ENCODE assay signal across 17 cellular contexts in genomic region chr21:32802954-32803353, GRCh38. TPM values are rescaled to one million over a fixed set of nuclear protein-coding genes. Genes with fewer than 3 reads are reported as not detected.
DNase-seq lines count a peak whose midpoint lies in the region; FAIRE-seq and TF ChIP-seq lines count a peak whose summit lies in the region.
"Had no signal": no experiment of that assay in that cellular context is flagged by ENCODE, and none has a peak within 500 bp of the region (broad histone marks: within the 10 kb centered on the region; RNA-seq: fewer than 3 reads in every experiment).

No MANE protein-coding gene starts in this region.

- H3K9ac ChIP-seq in endothelial cell of umbilical vein (replicated peaks; ENCODE audit: extremely low read depth, insufficient read depth, low read length), result no peak overlapping the region

- H2AFZ ChIP-seq in endothelial cell of umbilical vein (ENCODE audit: low read depth, low read length), result no peak overlapping the region
- no peak overlapping the region for H2AFZ ChIP-seq in osteoblast (ENCODE audit: low read length)
- H2AFZ ChIP-seq: GM23338 had no signal

- H3K79me2 ChIP-seq in endothelial cell of umbilical vein (ENCODE audit: control insufficient read depth, insufficient read depth, low read length) (no peaks in the 10 kb centered on the region), osteoblast (ENCODE audit: insufficient read depth, low read length) (no peaks in the 10 kb centered on the region)

- H3K9me3 ChIP-seq in HEK293 (ENCODE audit: control insufficient read depth, insufficient read depth, low read depth, low read length) (no peaks in the 10 kb centered on the region), endothelial cell of umbilical vein (replicated peaks; ENCODE audit: control insufficient read depth, insufficient read depth, low read length) (no peaks in the 10 kb centered on the region), osteoblast (ENCODE audit: low read depth, low read length) (no peaks in the 10 kb centered on the region)

- H3K27me3 Mint-ChIP-seq in activated CD4-positive, alpha-beta T cell treated with anti-CD3 and anti-CD28 coated beads, Interleukin-2, amount 10 ng/mL, durations not matched to agents 24 days and 14 days, result peaks cover 2% of the 10 kb centered on the region
- H3K27me3 Mint-ChIP-seq: CD4-positive, CD25-positive, alpha-beta regulatory T cell had no signal

- peaks cover 6% of the 10 kb centered on the region for H3K9me3 Mint-ChIP-seq in activated CD4-positive, alpha-beta T cell treated with anti-CD3 and anti-CD28 coated beads, Interleukin-2, amount 10 ng/mL, durations not matched to agents 24 days and 14 days
- H3K9me3 Mint-ChIP-seq: CD8-positive, alpha-beta T cell; GM23338; H9; HFFc6 had no signal

- H3K4me1 ChIP-seq in HEK293 (ENCODE audit: control insufficient read depth, insufficient read depth, low read length) (peaks cover 10% of the 10 kb centered on the region), endothelial cell of umbilical vein (ENCODE audit: control insufficient read depth, extremely low read depth, insufficient read depth, low read length) (peaks cover 10% of the 10 kb centered on the region), osteoblast (ENCODE audit: insufficient read depth, low read length) (peaks cover 17% of the 10 kb centered on the region)

- no peaks in the 10 kb centered on the region for H3K9me1 ChIP-seq in endothelial cell of umbilical vein (replicated peaks; ENCODE audit: control insufficient read depth, extremely low read depth, insufficient read depth, low read length)

- no peak overlapping the region for H3K4me3 Mint-ChIP-seq in activated CD4-positive, alpha-beta T cell treated with anti-CD3 and anti-CD28 coated beads, Interleukin-2, amount 10 ng/mL, durations not matched to agents 24 days and 14 days
- H3K4me3 Mint-ChIP-seq: CD4-positive, CD25-positive, alpha-beta regulatory T cell; CD8-positive, alpha-beta T cell; GM23338; H9; HFFc6 had no signal

- intact Hi-C loops in endothelial cell of umbilical vein (cut with micrococcal nuclease), result no loop called here
- intact Hi-C loops in activated CD4-positive, alpha-beta T cell treated with anti-CD3 and anti-CD28 coated beads, Interleukin-2, amount 10 ng/mL, durations not matched to agents 24 days and 14 days (cut with micrococcal nuclease), result no loop called here

- no TSS peak for BruUV-seq in endothelial cell of umbilical vein (replicated peaks; lab: Mats Ljungman, UMichigan)

- no peak for FAIRE-seq in endothelial cell of umbilical vein (lab: Jason Lieb, UNC)
- FAIRE-seq: D721Med, GM12878 had no signal

- no peaks in the 10 kb centered on the region for H3K36me3 ChIP-seq in HEK293 (ENCODE audit: control insufficient read depth in 2 of 2, insufficient read depth in 1 of 2, low read length in 2 of 2)
- no peaks in the 10 kb centered on the region for H3K36me3 ChIP-seq in endothelial cell of umbilical vein (ENCODE audit: control insufficient read depth in 2 of 2, extremely low read depth in 1 of 2, insufficient read depth in 2 of 2, low read length in 2 of 2)
- H3K36me3 ChIP-seq in osteoblast (ENCODE audit: insufficient read depth, low read length), result no peaks in the 10 kb centered on the region

- no peak for DNase-seq in endothelial cell of umbilical vein (ENCODE audit: low read depth, low spot score)
- peak; percentile 36 for DNase-seq in osteoblast (ENCODE audit: insufficient read length, low spot score, missing footprints)
- no peak for DNase-seq in NK-92 treated with Interleukin-12 subunit alpha and Interleukin-12 subunit beta, amount 100 ng/mL, for 24 hours (lab: John Stamatoyannopoulos, UW)
- DNase-seq in COR-L47 (lab: John Stamatoyannopoulos, UW), result no peak
- DNase-seq in activated CD4-positive, alpha-beta T cell treated with anti-CD3 and anti-CD28 coated beads, Interleukin-2, amount 10 ng/mL, durations not matched to agents 24 days and 14 days, result no peak
- DNase-seq: CD4-positive, CD25-positive, alpha-beta regulatory T cell; CD8-positive, alpha-beta T cell; DMS 273 treated with DMSO at 0.1 percent for 48 hours; DMS79; GDM1; H9 had no signal

- H3K27ac Mint-ChIP-seq in activated CD4-positive, alpha-beta T cell treated with anti-CD3 and anti-CD28 coated beads, Interleukin-2, amount 10 ng/mL, durations not matched to agents 24 days and 14 days, result no peak overlapping the region
- H3K27ac Mint-ChIP-seq: CD4-positive, CD25-positive, alpha-beta regulatory T cell; CD8-positive, alpha-beta T cell; GM23338; H9; HFFc6 had no signal

- H4K20me1 ChIP-seq in endothelial cell of umbilical vein (replicated peaks; ENCODE audit: control insufficient read depth, extremely low read depth, insufficient read depth, low read length) (no peaks in the 10 kb centered on the region), osteoblast (ENCODE audit: insufficient read depth, low read length) (no peaks in the 10 kb centered on the region)

- H3K36me3 Mint-ChIP-seq in activated CD4-positive, alpha-beta T cell treated with anti-CD3 and anti-CD28 coated beads, Interleukin-2, amount 10 ng/mL, durations not matched to agents 24 days and 14 days (ENCODE audit: low read depth), result no peaks in the 10 kb centered on the region

- H3K27ac ChIP-seq in HEK293 (ENCODE audit: extremely low read depth, low read depth, low read length) (no peak overlapping the region), endothelial cell of umbilical vein (ENCODE audit: insufficient read depth, low read depth, low read length) (peak overlapping the region; percentile 9), osteoblast (ENCODE audit: low read depth, low read length) (no peak overlapping the region)
- H3K27ac ChIP-seq: C4-2B had no signal

- peaks cover 10% of the 10 kb centered on the region for H3K4me1 Mint-ChIP-seq in activated CD4-positive, alpha-beta T cell treated with anti-CD3 and anti-CD28 coated beads, Interleukin-2, amount 10 ng/mL, durations not matched to agents 24 days and 14 days

- TF ChIP-seq CTCF in HEK293 (tag by site-specific recombination; IDR thresholded peaks at IDR 0.05) (no peak), endothelial cell of umbilical vein (IDR thresholded peaks at IDR 0.05; ENCODE audit: extremely low read depth in 1 of 2, insufficient read depth in 1 of 2, low read depth in 1 of 2, low read length in 2 of 2) (no peak), osteoblast (IDR thresholded peaks at IDR 0.05; ENCODE audit: extremely low read depth, low read depth, low read length) (no peak)

- CTCF ChIA-PET in HEK293 (lab: Yijun Ruan, JAX) (interaction anchor here (1.1 kb wide), 1 partner anchor 150 kb away, joined by 4 read pairs; no protein-coding TSS in a partner anchor), endothelial cell of umbilical vein (lab: Charles Lee) (no interaction called here)

- H3K4me2 ChIP-seq in endothelial cell of umbilical vein (ENCODE audit: insufficient read depth, low read length) (no peak overlapping the region), osteoblast (ENCODE audit: insufficient read depth, low read length) (no peak overlapping the region)
- H3K4me2 ChIP-seq: GM23338 had no signal

- POLR2A ChIA-PET in HEK293 (lab: Yijun Ruan, JAX), result no interaction called here
- POLR2A ChIA-PET in endothelial cell of umbilical vein (lab: Charles Lee), result no interaction called here

- dilution Hi-C loops in endothelial cell of umbilical vein (cut with MboI; ENCODE audit: extremely low pct_ligation_motif_present, low sequenced_read_pairs), result no loop called here

- H3K4me3 ChIP-seq in HEK293 (ENCODE audit: low read depth, low read length), result no peak overlapping the region
- no peak overlapping the region for H3K4me3 ChIP-seq in endothelial cell of umbilical vein (replicated peaks in 1 of 3; ENCODE audit: insufficient read depth in 1 of 3, low read depth in 1 of 3, low read length in 3 of 3)
- H3K4me3 ChIP-seq in osteoblast (ENCODE audit: insufficient read depth, low read length), result no peak overlapping the region
- H3K4me3 ChIP-seq: GM12878, GM23338 had no signal

- no peaks in the 10 kb centered on the region for H3K27me3 ChIP-seq in endothelial cell of umbilical vein (ENCODE audit: control insufficient read depth in 2 of 2, insufficient read depth in 2 of 2, low read length in 2 of 2)
- no peaks in the 10 kb centered on the region for H3K27me3 ChIP-seq in osteoblast (ENCODE audit: insufficient read depth, low read length)

- TF ChIP-seq POLR2A in endothelial cell of umbilical vein (IDR thresholded peaks at IDR 0.05; ENCODE audit: low read depth, low read length), result no peak

TF ChIP-seq in endothelial cell of umbilical vein, 7 proteins besides CTCF, POLR2A, EP300 and RAD21:
- TF ChIP-seq EZH2 (IDR thresholded peaks at IDR 0.05; ENCODE audit: borderline replicate concordance, low read depth, low read length, severe bottlenecking) (no peak), FOS (IDR thresholded peaks at IDR 0.05; ENCODE audit: borderline replicate concordance, insufficient read depth, low read length) (no peak), MAX (IDR thresholded peaks at IDR 0.05; ENCODE audit: insufficient read depth, insufficient read length) (no peak), POLR2AphosphoS5 (IDR thresholded peaks at IDR 0.05; ENCODE audit: insufficient read depth, low read depth, low read length) (no peak), GATA2 (IDR thresholded peaks at IDR 0.05; ENCODE audit: insufficient read depth, insufficient read length, low read depth, low read length) (no peak), MYC (IDR thresholded peaks at IDR 0.05; ENCODE audit: low read depth, low read length) (no peak), JUN (IDR thresholded peaks at IDR 0.05; ENCODE audit: borderline replicate concordance, insufficient read depth, insufficient read length, low read depth) (no peak)

RNA-seq across cellular contexts. Expression of gene PAXBP1, which starts 31.4 kb away (rescaled TPM):
- total RNA-seq in endothelial cell of umbilical vein (40.0 and 42.1 TPM in 2 replicates), osteoblast (33.6 and 34.0 TPM in 2 replicates)
- polyA plus RNA-seq in endothelial cell of umbilical vein, result 7.2 and 9.4 TPM in 2 replicates
- 5.5 and 7.3 TPM in 2 replicates for polyA plus RNA-seq in endothelial cell of umbilical vein (2011; cell fraction: cytosol; rRNA removed)
- 123 and 162 TPM in 2 replicates for polyA plus RNA-seq in endothelial cell of umbilical vein (2011; cell fraction: nucleus; rRNA removed)
- polyA plus RNA-seq in endothelial cell of umbilical vein (2012), result 26.5 and 30.9 TPM in 2 replicates
- polyA minus RNA-seq in endothelial cell of umbilical vein, result 17.7 and 22.6 TPM in 2 replicates
- 10.3 TPM for polyA minus RNA-seq in endothelial cell of umbilical vein (2011; cell fraction: cytosol; rRNA and poly(A)+ RNA removed)
- 80.6 and 104 TPM in 2 replicates for polyA minus RNA-seq in endothelial cell of umbilical vein (2011; cell fraction: nucleus; rRNA and poly(A)+ RNA removed)
- 60.5 and 65.4 TPM in 2 replicates for total RNA-seq in activated CD4-positive, alpha-beta T cell treated with anti-CD3 and anti-CD28 coated beads, Interleukin-2, amount 10 ng/mL, durations not matched to agents 24 days and 14 days
